ENCODE assay signal across 27 cellular contexts in the genomic region with DNA sequence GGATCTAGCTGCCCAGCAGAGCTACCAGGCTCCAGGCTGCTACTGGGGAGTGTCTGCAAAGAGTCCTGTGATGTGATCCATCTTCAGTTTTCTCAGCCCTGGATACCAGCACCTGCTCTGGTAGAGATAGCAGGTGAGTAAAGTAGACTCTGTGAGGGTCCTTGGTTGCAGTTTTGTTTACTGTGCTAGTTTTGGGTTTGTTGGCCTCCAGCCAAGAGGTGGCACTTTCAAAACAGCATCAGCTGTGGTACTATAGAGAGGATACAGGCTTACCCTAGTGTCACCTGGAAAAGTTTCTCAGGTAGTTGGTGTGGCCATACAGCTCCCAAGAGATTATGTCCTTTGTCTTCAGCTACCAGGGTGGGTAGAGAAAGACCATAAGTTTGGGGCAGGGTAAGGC.
"Had no signal": no experiment of that assay in that cellular context is flagged by ENCODE, and none has a peak within 500 bp of the region (broad histone marks: within the 10 kb centered on the region; RNA-seq: fewer than 3 reads in every experiment).

No MANE protein-coding gene starts in this region.

- ATAC-seq: effector memory CD8-positive, alpha-beta T cell; heart right ventricle; left cardiac atrium; left lung; naive thymus-derived CD4-positive, alpha-beta T cell; sciatic nerve; stimulated activated naive CD8-positive, alpha-beta T cell treated with anti-CD3 and anti-CD28 coated beads, Interleukin-15, amount 100 ng/mL, for 72 hours; upper lobe of right lung had no signal

- H3K9me3 ChIP-seq: esophagus squamous epithelium, prostate gland, upper lobe of right lung, vagina had no signal

- H3K4me1 ChIP-seq: heart right ventricle, left lung, prostate gland, right atrium auricular region, suprapubic skin, transverse colon, upper lobe of right lung, vagina had no signal

- H3K27me3 ChIP-seq: esophagus squamous epithelium, heart right ventricle, left lung, right atrium auricular region, suprapubic skin, transverse colon, upper lobe of right lung, vagina had no signal

- H3K27ac ChIP-seq: esophagus squamous epithelium, heart right ventricle, left lung, prostate gland, right atrium auricular region, suprapubic skin, transverse colon, upper lobe of right lung, vagina had no signal

- H3K4me3 ChIP-seq: esophagus squamous epithelium, heart right ventricle, left lung, prostate gland, right atrium auricular region, smooth muscle cell, suprapubic skin, transverse colon, upper lobe of right lung, vagina had no signal

- H3K36me3 ChIP-seq: esophagus squamous epithelium, left lung, prostate gland, right atrium auricular region, suprapubic skin, transverse colon, upper lobe of right lung, vagina had no signal

- DNase-seq: effector memory CD8-positive, alpha-beta T cell; erythroblast; esophagus squamous epithelium; foreskin melanocyte; glutamatergic neuron; heart right ventricle; hippocampal formation; left cardiac atrium; left lung; mesendoderm; midbrain; naive thymus-derived CD4-positive, alpha-beta T cell; nucleus accumbens; stimulated activated CD4-positive, alpha-beta T cell treated with anti-CD3 and anti-CD28 coated beads, Interleukin-12 subunit alpha, Interleukin-12 subunit beta, amount 100 ng/mL, for 4 hours; stimulated activated CD4-positive, alpha-beta T cell treated with anti-CD3 and anti-CD28 coated beads, Interleukin-1b, Interleukin-23, amount 100 ng/mL, for 48 hours; stimulated activated CD4-positive, alpha-beta T cell treated with anti-CD3 and anti-CD28 coated beads, Interleukin-4, amount 100 ng/mL, for 1 hour; stimulated activated CD8-positive, alpha-beta memory T cell treated with anti-CD3 and anti-CD28 coated beads, Interleukin-4, amount 100 ng/mL, for 48 hours; stimulated activated naive CD4-positive, alpha-beta T cell; stimulated activated naive CD8-positive, alpha-beta T cell treated with anti-CD3 and anti-CD28 coated beads, Interleukin-15, amount 100 ng/mL, for 72 hours; transverse colon; upper lobe of right lung had no signal
